In genomic region chr18:60020107-60020925, GRCh38 we compare ENCODE assay signal across 15 cellular contexts.
DNase-seq lines count a peak whose midpoint lies in the region; ATAC-seq and TF ChIP-seq lines count a peak whose summit lies in the region.
"Had no signal": no experiment of that assay in that cellular context is flagged by ENCODE, and none has a peak within 500 bp of the region (broad histone marks: within the 10 kb centered on the region; RNA-seq: fewer than 3 reads in every experiment).

No MANE protein-coding gene starts in this region.

- ATAC-seq in SK-N-SH treated with all-trans-retinoic acid at 6 μM for 48 hours (peak; percentile 25), HG02884 (IDR thresholded peaks at IDR 0.05; ENCODE audit: unreplicated experiment) (no peak), GM18858 (IDR thresholded peaks at IDR 0.05; ENCODE audit: unreplicated experiment) (no peak)
- ATAC-seq: activated T-cell treated with anti-CD3 and anti-CD28 coated beads, Interleukin-2, amount 50 U/mL, for 4 hours had no signal

- DNase-seq in A172 (ENCODE audit: low spot score), result peak; percentile 23
- DNase-seq in GM04503 (ENCODE audit: low read depth), result peak; percentile 76
- DNase-seq in iris pigment epithelial cell (ENCODE audit: low read depth), result peak; percentile 69
- no peak for DNase-seq in cerebellum (ENCODE audit: low spot score)
- no peak for DNase-seq in activated T-cell treated with anti-CD3 and anti-CD28 coated beads, Interleukin-2, amount 50 U/mL, for 48 hours
- DNase-seq: activated CD4-positive, alpha-beta T cell treated with anti-CD3 and anti-CD28 coated beads for 4 hours; activated T-cell treated with anti-CD3 and anti-CD28 coated beads, Interleukin-2, amount 50 U/mL, for 4 hours; AML-193; amygdala; DMS153; foreskin melanocyte; tibial artery had no signal

TF ChIP-seq in SK-N-SH treated with all-trans-retinoic acid at 6 μM for 48 hours, 23 proteins besides CTCF, POLR2A, EP300 and RAD21:
- TF ChIP-seq RARB (CRISPR knock-in tag; IDR thresholded peaks at IDR 0.05) (no peak), ZFP30 (CRISPR knock-in tag; IDR thresholded peaks at IDR 0.05) (no peak)
TF ChIP-seq in SK-N-SH treated with all-trans-retinoic acid at 6 μM for 48 hours: peak in this region for 0.

Comparison
In these comparisons a context has a peak if more than half of its experiments do, and no peak if none do; other contexts are left out.
1. DNase-seq: peak in A172 (single experiment), GM04503 (single experiment) and iris pigment epithelial cell (single experiment); none in cerebellum (single experiment) and activated T-cell treated with anti-CD3 and anti-CD28 coated beads, Interleukin-2, amount 50 U/mL, for 48 hours (0 of 2).